ENCODE assay signal across 1 cellular context in genomic region chr3:10279384-10280176, GRCh38.
A peak's percentile ranks its signal among the peaks of the same experiment; 100 is the strongest.
TF ChIP-seq lines count a peak whose summit lies in the region.

No MANE protein-coding gene starts in this region.

TF ChIP-seq in HepG2, 621 proteins besides CTCF, POLR2A, EP300 and RAD21:
- TF ChIP-seq RBM22 (optimal IDR thresholded peaks at IDR 0.05; ENCODE audit: low read length) (peak; percentile 61), ATF7 (IDR thresholded peaks at IDR 0.05) (no peak), ATF7 (CRISPR knock-in tag; IDR thresholded peaks at IDR 0.05) (no peak)
